1 cellular context compared by ENCODE assay signal in the genomic region with DNA sequence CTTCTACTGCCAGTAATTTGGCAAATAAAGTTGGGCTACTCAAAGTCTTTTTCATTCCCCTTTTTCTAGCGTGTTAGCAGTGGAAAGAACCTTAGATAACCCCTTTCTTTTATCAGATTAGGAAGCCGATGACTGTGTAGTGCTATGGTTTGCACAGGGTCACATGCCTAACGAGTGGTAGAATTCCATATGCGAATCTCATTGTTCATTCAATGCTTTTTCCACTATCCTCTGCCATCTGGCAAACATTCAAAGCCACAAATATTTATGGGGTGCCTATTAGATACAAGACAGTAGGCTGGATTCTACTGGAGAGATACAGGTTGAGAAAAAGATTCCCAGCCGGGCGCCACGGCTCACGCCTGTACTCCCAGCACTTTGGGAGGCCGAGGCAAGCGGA.
TF ChIP-seq lines count a peak whose summit lies in the region.

No MANE protein-coding gene starts in this region.

TF ChIP-seq in HCT116, 20 proteins besides CTCF, POLR2A, EP300 and RAD21 (continued from another document):
- TF ChIP-seq JUND (IDR thresholded peaks at IDR 0.05): peak; percentile 20; the same call in 1 of the 2 replicates
- TF ChIP-seq EZH2phosphoT487 (IDR thresholded peaks at IDR 0.05; ENCODE audit: borderline replicate concordance): no peak
- TF ChIP-seq SIN3A (IDR thresholded peaks at IDR 0.05; ENCODE audit: low read depth): 0 out of 2 replicates have a peak, but pooled peaks have one; percentile 39
